ENCODE assay signal across 23 cellular contexts in the genomic region with DNA sequence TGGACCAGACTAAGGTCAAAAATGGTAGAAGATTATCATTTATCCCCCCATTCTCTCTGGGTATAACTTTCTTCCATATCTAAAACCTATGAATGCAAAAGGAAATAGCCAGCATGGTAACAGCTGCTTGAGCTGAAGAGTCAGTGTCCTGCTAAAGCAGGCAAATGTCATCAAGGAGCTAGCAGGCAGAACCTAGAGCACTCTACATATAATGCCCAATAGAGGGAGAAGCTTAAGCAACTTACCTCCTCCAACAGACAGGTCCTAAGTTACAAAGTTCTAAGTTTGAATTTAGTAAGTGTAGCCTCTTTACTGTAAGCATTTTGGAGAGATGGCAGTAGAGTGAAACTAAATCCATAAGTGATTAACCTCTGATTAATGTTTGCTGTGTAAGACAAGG. TPM values are rescaled to one million over a fixed set of nuclear protein-coding genes. Genes with fewer than 3 reads are reported as not detected.
DNase-seq lines count a peak whose midpoint lies in the region; ATAC-seq, FAIRE-seq and TF ChIP-seq lines count a peak whose summit lies in the region.
"Had no signal": no experiment of that assay in that cellular context is flagged by ENCODE, and none has a peak within 500 bp of the region (broad histone marks: within the 10 kb centered on the region; RNA-seq: fewer than 3 reads in every experiment).

No MANE protein-coding gene starts in this region.

- H3K36me3 Mint-ChIP-seq in mesothelial cell of epicardium: peaks cover 2% of the 10 kb centered on the region

- H3K4me1 ChIP-seq in right atrium auricular region (peaks cover 0 to 83% of the 10 kb centered on the region in 2 donors), right cardiac atrium (ENCODE audit: control insufficient read depth, insufficient read depth, low read length) (peaks cover 7% of the 10 kb centered on the region), GM12878 (ENCODE audit: control insufficient read depth, insufficient read depth, low read length) (peaks cover 14% of the 10 kb centered on the region), tibial artery (peaks cover 0 to 100% (median 57%) of the 10 kb centered on the region in 4 donors)

- no peak for TF ChIP-seq POLR2A in GM12878 (IDR thresholded peaks at IDR 0.05; ENCODE audit: low read depth, low read length)

- H3K27me3 ChIP-seq in right atrium auricular region (no peaks in the 10 kb centered on the region), right cardiac atrium (ENCODE audit: control insufficient read depth, insufficient read depth) (no peaks in the 10 kb centered on the region), GM12878 (replicated peaks in 1 of 2; ENCODE audit: control insufficient read depth in 2 of 2, insufficient read depth in 2 of 2, low read length in 1 of 2) (no peaks in the 10 kb centered on the region), tibial artery (no peaks in the 10 kb centered on the region)

- no peak for TF ChIP-seq RAD21 in GM12878 (IDR thresholded peaks at IDR 0.05; ENCODE audit: insufficient read depth, low read depth, low read length)

- H3K4me2 ChIP-seq in GM12878 (ENCODE audit: control insufficient read depth, insufficient read depth): no peak overlapping the region

- RAD21 ChIA-PET in GM12878 (lab: Charles Lee; ENCODE audit: unreplicated experiment): no interaction called here

- in situ Hi-C loops in GM12878 (cut with MboI): no loop called here

- no peak overlapping the region for H3K9ac ChIP-seq in GM12878 (ENCODE audit: control insufficient read depth, insufficient read depth, low read length)

- no TSS peak for BruUV-seq in GM12878 (replicated peaks; lab: Mats Ljungman, UMichigan)

- TF ChIP-seq EP300 in GM12878 (IDR thresholded peaks at IDR 0.05; ENCODE audit: borderline replicate concordance in 1 of 2, control insufficient read depth in 1 of 2, low read depth in 2 of 2, low read length in 2 of 2): no peak

- ATAC-seq in right cardiac atrium: no peak
- ATAC-seq in GM12878: peak; percentile 50
- no peak for ATAC-seq in GM21526 (IDR thresholded peaks at IDR 0.05; ENCODE audit: low FRiP score, unreplicated experiment)
- ATAC-seq in GM19467 (IDR thresholded peaks at IDR 0.05; ENCODE audit: unreplicated experiment): no peak
- ATAC-seq: CD8-positive, alpha-beta T cell had no signal

- TF ChIP-seq CTCF in right atrium auricular region (IDR thresholded peaks at IDR 0.05) (no peak), GM12878 (IDR thresholded peaks at IDR 0.05 in 2 of 3, conservative IDR thresholded peaks at IDR 0.05 in 1 of 3; ENCODE audit: control insufficient read depth in 2 of 3, extremely low read depth in 1 of 3, insufficient read depth in 1 of 3, low read depth in 3 of 3, low read length in 3 of 3) (no peak), mesothelial cell of epicardium (IDR thresholded peaks at IDR 0.05; ENCODE audit: unreplicated experiment) (no peak), tibial artery (IDR thresholded peaks at IDR 0.05) (no peak)

- H3K27ac ChIP-seq in right atrium auricular region: peak overlapping the region; percentile 5 to 99
- H3K27ac ChIP-seq in right cardiac atrium (ENCODE audit: low read length): no peak overlapping the region
- H3K27ac ChIP-seq in GM12878 (ENCODE audit: control insufficient read depth, insufficient read depth): no peak overlapping the region
- peak overlapping the region; percentile 99 to 100 for H3K27ac ChIP-seq in tibial artery

- SMC1A ChIA-PET in GM12878 (lab: Charles Lee; ENCODE audit: uncharacterized antibody, unreplicated experiment): interaction anchor here (2.0 kb wide), 1 partner anchor 8 kb away, joined by 10 read pairs; no protein-coding TSS in a partner anchor

- DNase-seq in right atrium auricular region (ENCODE audit: low spot score) (no peak), right cardiac atrium (no peak), GM12878 (ENCODE audit: low read depth, low spot score) (no peak), mesothelial cell of epicardium (ENCODE audit: low spot score in 2 of 2, unreplicated experiment in 2 of 2) (no peak), tibial artery (no peak), OCI-M2 (lab: John Stamatoyannopoulos, UW; ENCODE audit: unreplicated experiment) (no peak)
- DNase-seq: activated CD4-positive, alpha-beta T cell treated with anti-CD3 and anti-CD28 coated beads, Interleukin-2, amount 10 ng/mL, durations not matched to agents 7 days and 5 days; activated naive CD4-positive, alpha-beta T cell treated with anti-CD3 and anti-CD28 coated beads, Interleukin-2, amount 50 U/mL, for 16 hours; CD8-positive, alpha-beta T cell; DMS79; hypothalamus; Karpas-422; NCI-H1105 treated with DMSO at 0.1 percent for 48 hours; NCI-H2107; NCI-H510A; SHP77 had no signal

- peak overlapping the region; percentile 71 for H3K27ac Mint-ChIP-seq in mesothelial cell of epicardium
- H3K27ac Mint-ChIP-seq: activated CD4-positive, alpha-beta T cell treated with anti-CD3 and anti-CD28 coated beads, Interleukin-2, amount 10 ng/mL, durations not matched to agents 7 days and 5 days; CD8-positive, alpha-beta T cell; stimulated activated memory B cell treated with anti-CD40 and anti-IgM and Interleukin-4, amounts not matched to agents 10 μg/mL and 1 μg/mL and 100 μg/mL, for 72 hours had no signal

- H2AFZ ChIP-seq in GM12878 (ENCODE audit: control insufficient read depth, low read depth, low read length): no peak overlapping the region

- peak; percentile 77 for FAIRE-seq in GM12878 (lab: Jason Lieb, UNC)
- FAIRE-seq: astrocyte, colon, keratinocyte had no signal

- POLR2A ChIA-PET in GM12878 (lab: Charles Lee): interaction anchor here (9.5 kb wide), 1 partner anchor 8 kb away, joined by 125 read pairs; no protein-coding TSS in a partner anchor

- no peaks in the 10 kb centered on the region for H3K27me3 Mint-ChIP-seq in mesothelial cell of epicardium (ENCODE audit: low read depth)
- H3K27me3 Mint-ChIP-seq: activated CD4-positive, alpha-beta T cell treated with anti-CD3 and anti-CD28 coated beads, Interleukin-2, amount 10 ng/mL, durations not matched to agents 7 days and 5 days; stimulated activated memory B cell treated with anti-CD40 and anti-IgM and Interleukin-4, amounts not matched to agents 10 μg/mL and 1 μg/mL and 100 μg/mL, for 72 hours had no signal

- peaks cover 25% of the 10 kb centered on the region for H3K4me1 Mint-ChIP-seq in mesothelial cell of epicardium

- H3K4me3 ChIP-seq in right atrium auricular region (no peak overlapping the region), right cardiac atrium (ENCODE audit: low read length) (no peak overlapping the region), GM12878 (no peak overlapping the region; the same call in 1 of the 2 replicates), tibial artery (no peak overlapping the region)
- H3K4me3 ChIP-seq: thoracic aorta had no signal

- no peaks in the 10 kb centered on the region for H3K9me3 Mint-ChIP-seq in mesothelial cell of epicardium
- H3K9me3 Mint-ChIP-seq: activated CD4-positive, alpha-beta T cell treated with anti-CD3 and anti-CD28 coated beads, Interleukin-2, amount 10 ng/mL, durations not matched to agents 7 days and 5 days; CD8-positive, alpha-beta T cell; stimulated activated memory B cell treated with anti-CD40 and anti-IgM and Interleukin-4, amounts not matched to agents 10 μg/mL and 1 μg/mL and 100 μg/mL, for 72 hours had no signal

- peaks cover 92% of the 10 kb centered on the region for H3K79me2 ChIP-seq in GM12878 (ENCODE audit: control insufficient read depth, insufficient read depth, low read length)

- intact Hi-C loops in right cardiac atrium (cut with DNase I): no loop called here
- intact Hi-C loops in GM12878 (cut with micrococcal nuclease; ENCODE audit: unreplicated experiment): no loop called here
- intact Hi-C loops in tibial artery (cut with DNase I; ENCODE audit: low total_unique reads): no loop called here

- H3K36me3 ChIP-seq in right atrium auricular region (no peaks in the 10 kb centered on the region), GM12878 (ENCODE audit: control insufficient read depth in 2 of 2, insufficient read depth in 2 of 2, low read length in 1 of 2) (no peaks in the 10 kb centered on the region), tibial artery (no peaks in the 10 kb centered on the region)
- H3K36me3 ChIP-seq: thoracic aorta had no signal

- H4K20me1 ChIP-seq in GM12878 (ENCODE audit: control insufficient read depth, insufficient read depth): peaks cover 3% of the 10 kb centered on the region

- CTCF ChIA-PET in GM12878 (lab: Yijun Ruan, JAX): interaction anchor here (0.9 kb wide), 1 partner anchor 33 kb away, joined by 3 read pairs; no protein-coding TSS in a partner anchor

- H3K9me3 ChIP-seq in right atrium auricular region: no peaks in the 10 kb centered on the region
- H3K9me3 ChIP-seq in right cardiac atrium (ENCODE audit: control insufficient read depth, low read length): no peaks in the 10 kb centered on the region
- no peaks in the 10 kb centered on the region for H3K9me3 ChIP-seq in GM12878 (replicated peaks; ENCODE audit: control insufficient read depth, insufficient read depth, low read length)
- no peaks in the 10 kb centered on the region for H3K9me3 ChIP-seq in tibial artery
- H3K9me3 ChIP-seq: thoracic aorta had no signal

- no peak overlapping the region for H3K4me3 Mint-ChIP-seq in mesothelial cell of epicardium
- H3K4me3 Mint-ChIP-seq: activated CD4-positive, alpha-beta T cell treated with anti-CD3 and anti-CD28 coated beads, Interleukin-2, amount 10 ng/mL, durations not matched to agents 7 days and 5 days; CD8-positive, alpha-beta T cell; stimulated activated memory B cell treated with anti-CD40 and anti-IgM and Interleukin-4, amounts not matched to agents 10 μg/mL and 1 μg/mL and 100 μg/mL, for 72 hours had no signal

RNA-seq across cellular contexts. Expression of gene RAF1, which starts 7.7 kb away (rescaled TPM):
- total RNA-seq in right atrium auricular region: 100 to 1,000 TPM; 140 to 178 TPM
- 100 to 1,000 TPM; 130 to 146 (median 142) TPM for total RNA-seq in right cardiac atrium
- 88.0 TPM for polyA plus RNA-seq in right cardiac atrium
- 213 and 218 TPM in 2 replicates for total RNA-seq in GM12878 (2013; cell fraction: nucleolus; rRNA removed)
- total RNA-seq in GM12878 (2014; rRNA removed): 109 and 120 TPM in 2 replicates
- 77.2 and 81.3 TPM in 2 replicates for total RNA-seq in GM12878 (2014; rRNA removed; fragmentation: Illumina TruSeq; extraction: Trizol)
- 64.9 and 74.4 TPM in 2 replicates for total RNA-seq in GM12878 (2021)
- polyA plus RNA-seq in GM12878 (2011; ENCODE audit: low read depth): 60.3 TPM
- polyA plus RNA-seq in GM12878 (2011; rRNA removed): 130 and 151 TPM in 2 replicates
- 114 and 121 TPM in 2 replicates for polyA plus RNA-seq in GM12878 (2011; cell fraction: cytosol; rRNA removed)
- 170 and 171 TPM in 2 replicates for polyA plus RNA-seq in GM12878 (2011; cell fraction: nucleus; rRNA removed)
- polyA plus RNA-seq in GM12878 (2012): 67.1 and 78.9 TPM in 2 replicates
- polyA plus RNA-seq in GM12878 (2014; fragmentation: Illumina TruSeq; extraction: Trizol): 89.6 and 90.2 TPM in 2 replicates
- 10 to 100 TPM; 20.4 to 27.9 TPM for polyA plus RNA-seq in GM12878 (2014; fragmentation: Nextera tagmentation; extraction: Ambion mirVana)
- polyA plus RNA-seq in GM12878 (2014; rRNA removed): 79.1 and 85.2 TPM in 2 replicates
- 10 to 100 TPM; 72.4 to 73.8 TPM for polyA plus RNA-seq in GM12878 (2016; fragmentation: Nextera tagmentation; extraction: Ambion mirVana)
- 245 and 259 TPM in 2 replicates for polyA minus RNA-seq in GM12878 (2011; rRNA and poly(A)+ RNA removed)
- polyA minus RNA-seq in GM12878 (2011; cell fraction: cytosol; rRNA and poly(A)+ RNA removed): 63.6 and 64.3 TPM in 2 replicates
- 144 and 145 TPM in 2 replicates for polyA minus RNA-seq in GM12878 (2011; cell fraction: nucleus; rRNA and poly(A)+ RNA removed)
- 108 to 116 TPM (median 111 TPM) in 3 replicates for total RNA-seq in mesothelial cell of epicardium

Comparison
In these comparisons a context has a peak if more than half of its experiments do, and no peak if none do; other contexts are left out.
1. H3K27ac ChIP-seq: peak in right atrium auricular region (2 of 2) and tibial artery (2 of 2); none in right cardiac atrium (single experiment) and GM12878 (single experiment).